ENCODE assay signal across 8 cellular contexts in the genomic region with DNA sequence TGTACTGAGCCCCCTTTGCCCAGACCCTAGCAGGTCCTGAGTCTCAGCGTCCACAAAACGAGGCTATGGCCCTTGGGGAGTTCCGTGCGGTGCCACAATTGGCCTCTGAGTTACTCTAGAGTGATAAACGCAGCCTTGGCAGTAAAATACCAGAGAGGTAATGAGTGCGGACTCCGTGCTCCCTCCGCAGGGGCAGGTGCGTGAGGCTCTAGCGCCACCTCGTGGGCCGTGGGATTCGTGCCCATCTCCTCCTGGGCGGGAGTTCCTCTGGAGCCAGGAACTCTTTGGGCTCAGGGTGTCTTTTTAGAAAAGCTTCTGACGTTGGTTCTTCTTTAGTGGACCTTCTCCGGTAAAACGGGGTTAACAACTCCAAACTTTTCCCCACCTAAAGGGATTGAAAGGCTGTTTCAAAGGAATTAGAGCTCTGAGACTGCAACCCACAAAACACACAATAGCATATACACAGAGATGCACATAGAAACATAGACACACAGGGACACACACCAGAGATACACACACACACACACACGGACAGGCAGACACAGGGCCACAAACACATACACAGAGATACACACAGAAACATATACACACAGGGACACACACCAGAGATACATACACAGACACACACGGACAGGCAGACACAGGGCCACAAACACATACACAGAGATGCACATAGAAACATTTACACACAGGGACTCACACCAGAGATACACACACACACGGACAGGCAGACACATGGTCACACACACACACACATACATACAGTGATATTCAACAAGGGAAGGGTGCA.
A peak's percentile ranks its signal among the peaks of the same experiment; 100 is the strongest.
DNase-seq lines count a peak whose midpoint lies in the region; ATAC-seq and TF ChIP-seq lines count a peak whose summit lies in the region.

No MANE protein-coding gene starts in this region.

- H3K27me3 Mint-ChIP-seq in activated CD4-positive, alpha-beta T cell treated with anti-CD3 and anti-CD28 coated beads, Interleukin-2, amount 10 ng/mL, durations not matched to agents 7 days and 5 days, result no peaks in the 10 kb centered on the region

- no peak for TF ChIP-seq POLR2A in lower leg skin (IDR thresholded peaks at IDR 0.05)

- no peak overlapping the region for H3K27ac Mint-ChIP-seq in activated CD4-positive, alpha-beta T cell treated with anti-CD3 and anti-CD28 coated beads, Interleukin-2, amount 10 ng/mL, durations not matched to agents 7 days and 5 days

- no peak overlapping the region for H3K27ac ChIP-seq in coronary artery

- POLR2A ChIA-PET in activated CD4-positive, alpha-beta T cell treated with anti-CD3 and anti-CD28 coated beads, Interleukin-2, amount 10 ng/mL, durations not matched to agents 7 days and 5 days (lab: Charles Lee), result no interaction called here

- intact Hi-C loops in lower leg skin (cut with DNase I; ENCODE audit: low total_unique reads), result no loop called here

- ATAC-seq in HG03045 (IDR thresholded peaks at IDR 0.05; ENCODE audit: unreplicated experiment) (peak; percentile 64), GM21360 (IDR thresholded peaks at IDR 0.05; ENCODE audit: unreplicated experiment) (no peak)

- CTCF ChIA-PET in activated CD4-positive, alpha-beta T cell treated with anti-CD3 and anti-CD28 coated beads, Interleukin-2, amount 10 ng/mL, durations not matched to agents 7 days and 5 days (lab: Charles Lee), result interaction anchor here (1.6 to 2.0 kb wide), 2 partner anchors 101 to 139 kb away, joined by 3 to 7 read pairs; no protein-coding TSS in a partner anchor

- TF ChIP-seq CTCF in coronary artery (IDR thresholded peaks at IDR 0.05), result peak; percentile 93
- no peak for TF ChIP-seq CTCF in lower leg skin (IDR thresholded peaks at IDR 0.05)

- no peaks in the 10 kb centered on the region for H3K36me3 Mint-ChIP-seq in activated CD4-positive, alpha-beta T cell treated with anti-CD3 and anti-CD28 coated beads, Interleukin-2, amount 10 ng/mL, durations not matched to agents 7 days and 5 days (ENCODE audit: low read depth)

- no peak overlapping the region for H3K4me3 Mint-ChIP-seq in activated CD4-positive, alpha-beta T cell treated with anti-CD3 and anti-CD28 coated beads, Interleukin-2, amount 10 ng/mL, durations not matched to agents 7 days and 5 days

- H3K4me3 ChIP-seq in coronary artery (no peak overlapping the region), lower leg skin (ENCODE audit: low read depth, poor library complexity, severe bottlenecking) (no peak overlapping the region)

- WGBS in lower leg skin, 2 donors, result 7 to 9% methylated on average over 20 of the region's 20 CpGs

- peaks cover 9% of the 10 kb centered on the region for H3K4me1 Mint-ChIP-seq in activated CD4-positive, alpha-beta T cell treated with anti-CD3 and anti-CD28 coated beads, Interleukin-2, amount 10 ng/mL, durations not matched to agents 7 days and 5 days

- no peaks in the 10 kb centered on the region for H3K9me3 Mint-ChIP-seq in activated CD4-positive, alpha-beta T cell treated with anti-CD3 and anti-CD28 coated beads, Interleukin-2, amount 10 ng/mL, durations not matched to agents 7 days and 5 days

- DNase-seq in EH (ENCODE audit: low read depth) (peak; percentile 71), NCI-H510A (lab: John Stamatoyannopoulos, UW) (peak; percentile 68), coronary artery (ENCODE audit: low spot score) (peak; percentile 83), lower leg skin (ENCODE audit: low spot score in 2 of 2) (peak; percentile 62 to 97)
- peak; percentile 74 for DNase-seq in activated CD4-positive, alpha-beta T cell treated with anti-CD3 and anti-CD28 coated beads, Interleukin-2, amount 10 ng/mL, durations not matched to agents 7 days and 5 days
- DNase-seq in stimulated activated CD4-positive, alpha-beta T cell treated with anti-CD3 and anti-CD28 coated beads, TNF-alpha, amount 100 ng/mL, for 48 hours (ENCODE audit: low read depth in 3 of 3), result peak; percentile 62 to 72 (median 64)
